In the genomic region with DNA sequence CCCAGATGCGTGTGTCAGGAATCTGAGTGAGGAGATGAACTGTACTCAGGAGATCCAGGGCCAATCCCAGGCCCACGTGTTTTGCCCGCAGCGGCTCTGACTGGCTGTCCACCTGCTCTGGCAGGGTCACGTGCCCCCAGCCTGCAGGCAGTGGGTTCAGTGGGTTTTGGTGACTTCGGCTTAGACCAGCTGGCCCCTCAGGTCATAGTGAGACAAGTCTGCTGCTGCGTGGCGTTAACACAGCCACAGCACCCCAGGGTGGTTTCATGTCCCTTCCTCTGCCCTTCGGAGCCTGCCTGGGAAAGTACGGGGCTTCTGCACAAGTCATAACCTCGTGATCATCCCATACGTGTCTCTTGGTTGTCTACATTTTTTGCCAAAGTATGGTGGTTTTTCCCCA, we compare ENCODE assay signal across 8 cellular contexts. TPM values are rescaled to one million over a fixed set of nuclear protein-coding genes. Genes with fewer than 3 reads are reported as not detected.
DNase-seq lines count a peak whose midpoint lies in the region; ATAC-seq lines count a peak whose summit lies in the region.

No MANE protein-coding gene starts in this region.

- H3K4me3 Mint-ChIP-seq in T-cell (peak overlapping the region; percentile 82 to 94 (median 88)), memory B cell (peak overlapping the region; percentile 80)

- H3K36me3 Mint-ChIP-seq in T-cell, result peaks cover 3% of the 10 kb centered on the region
- H3K36me3 Mint-ChIP-seq in memory B cell, result peaks cover 3% of the 10 kb centered on the region

- peak overlapping the region; percentile 59 for H3K27ac ChIP-seq in BLaER1

- POLR2A ChIA-PET in T-cell (lab: Charles Lee), result no interaction called here

- peak overlapping the region; percentile 92 for H3K9ac ChIP-seq in BLaER1

- H3K4me1 Mint-ChIP-seq in T-cell, result peaks cover 69 to 74% (median 73%) of the 10 kb centered on the region in 3 donors
- peaks cover 58% of the 10 kb centered on the region for H3K4me1 Mint-ChIP-seq in memory B cell

- H3K4me1 ChIP-seq in BLaER1, result peaks cover 85% of the 10 kb centered on the region

- H3K27ac Mint-ChIP-seq in T-cell (peak overlapping the region; percentile 26 to 47), memory B cell (peak overlapping the region; percentile 45)

- no peaks in the 10 kb centered on the region for H3K27me3 ChIP-seq in BLaER1

- DNase-seq in T-cell (no peak), memory B cell (ENCODE audit: low spot score in 2 of 2) (no peak), HuH-7 (ENCODE audit: low spot score) (no peak), H4 (ENCODE audit: low spot score) (no peak), globus pallidus (ENCODE audit: low spot score) (no peak)

- peak overlapping the region; percentile 85; the same call in 1 of the 2 replicates for H3K4me3 ChIP-seq in BLaER1

- no peaks in the 10 kb centered on the region for H3K27me3 Mint-ChIP-seq in T-cell
- H3K27me3 Mint-ChIP-seq in memory B cell, result no peaks in the 10 kb centered on the region

- no peaks in the 10 kb centered on the region for H3K9me3 Mint-ChIP-seq in T-cell
- no peaks in the 10 kb centered on the region for H3K9me3 Mint-ChIP-seq in memory B cell

- ATAC-seq in GM18873 (IDR thresholded peaks at IDR 0.05; ENCODE audit: low FRiP score, unreplicated experiment) (peak; percentile 43), T-cell (replicated peaks in 1 of 4) (no peak), memory B cell (ENCODE audit: low read depth) (peak; percentile 14), HG02571 (IDR thresholded peaks at IDR 0.05; ENCODE audit: unreplicated experiment) (no peak)

- peaks cover 31% of the 10 kb centered on the region; the same call in 1 of the 2 replicates for H3K36me3 ChIP-seq in BLaER1

- no peaks in the 10 kb centered on the region for H3K9me3 ChIP-seq in BLaER1

- CTCF ChIA-PET in T-cell (lab: Charles Lee), result interaction anchor here in 1 of 2 donors (0.6 kb wide), 1 partner anchor 9 kb away, joined by 4 read pairs; no protein-coding TSS in a partner anchor

- H3K4me2 ChIP-seq in BLaER1, result peak overlapping the region; percentile 98

- peaks cover 73% of the 10 kb centered on the region for H4K20me1 ChIP-seq in BLaER1

RNA-seq across cellular contexts. Expression of a gene that starts 2.6 kb away (rescaled TPM):
- total RNA-seq in T-cell, result 100 to 1,000 TPM in 2 of 5 donors, 10 to 100 TPM in 3; 82.1 to 114 (median 99.3) TPM
- total RNA-seq in H4 (2014; rRNA removed; shearing (Covaris generic)), result 1.5 and 1.8 TPM in 2 replicates

Comparison
In these comparisons a context has a peak if more than half of its experiments do, and no peak if none do; other contexts are left out.
1. ATAC-seq: peak in GM18873 (single experiment) and memory B cell (single experiment); none in T-cell (0 of 4) and HG02571 (single experiment).
2. RNA of a gene that starts 2.6 kb away (total RNA-seq): 82.1 to 114 TPM in T-cell; 1.5 to 1.8 TPM in H4; every median in the first group is over 10 times any median in the second.